Comparison of ENCODE assay signal across 16 cellular contexts in the genomic region with DNA sequence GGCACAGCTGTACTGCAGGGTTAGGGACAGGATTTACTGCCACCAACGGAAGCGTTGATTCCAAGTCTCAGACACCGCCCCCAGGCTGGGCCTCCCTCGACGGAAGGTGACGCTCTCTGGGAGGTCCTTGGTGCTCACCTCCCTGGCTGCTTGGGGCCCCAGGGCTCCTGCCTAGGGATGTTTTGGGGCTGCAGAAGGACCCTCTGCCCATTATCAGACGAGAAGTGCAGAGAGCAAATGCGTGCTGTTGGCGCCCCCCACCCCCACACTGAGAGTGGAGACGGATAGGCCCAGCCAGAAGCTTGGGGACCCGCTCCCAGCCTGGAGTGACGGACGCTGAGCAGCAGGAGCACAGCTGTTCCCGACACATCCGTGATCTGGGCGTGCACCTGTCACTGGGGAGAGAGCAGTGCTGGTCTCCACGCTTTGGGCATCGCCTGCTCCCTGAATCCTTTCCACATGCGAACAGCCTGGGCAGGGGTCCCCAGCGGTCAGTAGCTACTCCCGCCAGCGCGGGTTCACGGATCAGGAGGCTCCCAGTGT. TPM values are rescaled to one million over a fixed set of nuclear protein-coding genes. Genes with fewer than 3 reads are reported as not detected.
DNase-seq lines count a peak whose midpoint lies in the region; ATAC-seq and TF ChIP-seq lines count a peak whose summit lies in the region.
"Had no signal": no experiment of that assay in that cellular context is flagged by ENCODE, and none has a peak within 500 bp of the region (broad histone marks: within the 10 kb centered on the region; RNA-seq: fewer than 3 reads in every experiment).

No MANE protein-coding gene starts in this region.

- H3K27me3 Mint-ChIP-seq in endodermal cell (ENCODE audit: insufficient read depth), result peaks cover 32% of the 10 kb centered on the region
- H3K27me3 Mint-ChIP-seq in chondrocyte (ENCODE audit: low read depth), result peaks cover 11% of the 10 kb centered on the region
- peaks cover 0 to 18% of the 10 kb centered on the region in 2 donors for H3K27me3 Mint-ChIP-seq in natural killer cell (ENCODE audit: low read depth in 2 of 2)

- H3K27me3 ChIP-seq in WERI-Rb-1 (ENCODE audit: insufficient read depth, low read depth, severe bottlenecking) (no peaks in the 10 kb centered on the region), endodermal cell (ENCODE audit: control insufficient read depth, insufficient read depth, low read length, poor library complexity, severe bottlenecking) (peaks cover 34% of the 10 kb centered on the region), spleen (replicated peaks in 1 of 7) (peaks cover 0 to 45% (median 18%) of the 10 kb centered on the region in 7 donors)

- H3K9me3 Mint-ChIP-seq in endodermal cell (peaks cover 2% of the 10 kb centered on the region), chondrocyte (ENCODE audit: low read depth) (peaks cover 2% of the 10 kb centered on the region), natural killer cell (no peaks in the 10 kb centered on the region)

- no peak for TF ChIP-seq POLR2A in spleen (IDR thresholded peaks at IDR 0.05)

- no peaks in the 10 kb centered on the region for H3K36me3 Mint-ChIP-seq in endodermal cell (ENCODE audit: low read depth)
- H3K36me3 Mint-ChIP-seq in chondrocyte (ENCODE audit: low read depth), result no peaks in the 10 kb centered on the region
- no peaks in the 10 kb centered on the region for H3K36me3 Mint-ChIP-seq in natural killer cell

- no peak overlapping the region for H3K9ac ChIP-seq in endodermal cell (ENCODE audit: extremely low read depth, low read length, poor library complexity, severe bottlenecking)
- H3K9ac ChIP-seq: SK-N-SH had no signal

- no peaks in the 10 kb centered on the region for H3K4me1 ChIP-seq in endodermal cell (ENCODE audit: control insufficient read depth, insufficient read depth, low read length)
- H3K4me1 ChIP-seq in spleen, result peaks cover 9 to 74% (median 46%) of the 10 kb centered on the region in 6 donors

- intact Hi-C loops in spleen (cut with DNase I; ENCODE audit: low total_unique reads) (loop anchor here (10.0 kb wide), 1 partner anchor 162 kb away; no protein-coding TSS in a partner anchor), natural killer cell (cut with micrococcal nuclease) (no loop called here)

- H3K27ac Mint-ChIP-seq in endodermal cell, result no peak overlapping the region
- no peak overlapping the region for H3K27ac Mint-ChIP-seq in chondrocyte (ENCODE audit: unreplicated experiment)
- H3K27ac Mint-ChIP-seq in natural killer cell, result no peak overlapping the region

- H3K4me3 ChIP-seq in WERI-Rb-1 (ENCODE audit: low read depth, low read length), result no peak overlapping the region; the same call in 1 of the 2 replicates
- no peak overlapping the region for H3K4me3 ChIP-seq in endodermal cell (ENCODE audit: low read length)
- H3K4me3 ChIP-seq in spleen, result no peak overlapping the region
- H3K4me3 ChIP-seq: esophagus squamous epithelium had no signal

- TF ChIP-seq CTCF in WERI-Rb-1 (IDR thresholded peaks at IDR 0.05; ENCODE audit: low read depth, low read length) (no peak), endodermal cell (conservative IDR thresholded peaks at IDR 0.05) (no peak), spleen (IDR thresholded peaks at IDR 0.05 in 8 of 11, conservative IDR thresholded peaks at IDR 0.05 in 3 of 11) (no peak), chondrocyte (IDR thresholded peaks at IDR 0.05) (no peak), natural killer cell (IDR thresholded peaks at IDR 0.05) (no peak)

- no peaks in the 10 kb centered on the region for H3K4me1 Mint-ChIP-seq in endodermal cell
- H3K4me1 Mint-ChIP-seq in chondrocyte (ENCODE audit: low read depth), result peaks cover 3% of the 10 kb centered on the region
- peaks cover 6% of the 10 kb centered on the region in 2 donors for H3K4me1 Mint-ChIP-seq in natural killer cell

- no peak overlapping the region for H3K4me3 Mint-ChIP-seq in endodermal cell
- no peak overlapping the region for H3K4me3 Mint-ChIP-seq in chondrocyte (ENCODE audit: unreplicated experiment)
- H3K4me3 Mint-ChIP-seq in natural killer cell, result no peak overlapping the region

- peak overlapping the region; percentile 46 for H3K27ac ChIP-seq in WERI-Rb-1
- H3K27ac ChIP-seq in endodermal cell (ENCODE audit: low read depth, low read length), result peak overlapping the region; percentile 36
- H3K27ac ChIP-seq in spleen, result peak overlapping the region in 5 of 8 donors; percentile 44 to 74 (median 60)
- H3K27ac ChIP-seq: HL-60, neutrophil had no signal

- WGBS in endodermal cell (ENCODE audit: insufficient coverage in 1 of 2, insufficient read length in 1 of 2), 2 experiments, result 89 to 91% methylated on average over 16 to 24 of the region's 24 CpGs
- WGBS in spleen, 5 donors, result 52 to 78% (median 65%) methylated on average over 12 to 24 of the region's 24 CpGs

- no peak for ATAC-seq in natural killer cell

- H3K36me3 ChIP-seq in WERI-Rb-1 (no peaks in the 10 kb centered on the region), endodermal cell (ENCODE audit: control insufficient read depth, insufficient read depth, low read length) (no peaks in the 10 kb centered on the region), spleen (no peaks in the 10 kb centered on the region)
- H3K36me3 ChIP-seq: esophagus squamous epithelium, neutrophil had no signal

- peak; percentile 38 to 71 for DNase-seq in NCI-H524 (lab: John Stamatoyannopoulos, UW)
- no peak for DNase-seq in NCI-H524 treated with DMSO at 0.1 percent for 48 hours (lab: John Stamatoyannopoulos, UW)
- peak; percentile 72 for DNase-seq in WERI-Rb-1
- no peak for DNase-seq in endodermal cell
- no peak for DNase-seq in spleen
- no peak for DNase-seq in chondrocyte (ENCODE audit: low spot score)
- no peak for DNase-seq in NCI-H2227 (lab: John Stamatoyannopoulos, UW; ENCODE audit: unreplicated experiment)
- DNase-seq in natural killer cell, result no peak
- DNase-seq: 8988T, dermis blood vessel endothelial cell, esophagus squamous epithelium, Kasumi-1, NCI-H1436 treated with DMSO at 0.1 percent for 48 hours had no signal

- H3K9me3 ChIP-seq in WERI-Rb-1 (ENCODE audit: severe bottlenecking) (no peaks in the 10 kb centered on the region), endodermal cell (ENCODE audit: control insufficient read depth, low read length) (no peaks in the 10 kb centered on the region), spleen (no peaks in the 10 kb centered on the region)
- H3K9me3 ChIP-seq: esophagus squamous epithelium, neutrophil, SK-N-SH had no signal

RNA-seq across cellular contexts. Expression of a gene that starts 5.1 kb away (rescaled TPM):
- 1 to 10 TPM in 1 of 2 donors, under 1 TPM in 1; 0.69 to 5.1 TPM for total RNA-seq in endodermal cell
- 8.9 TPM for polyA plus RNA-seq in endodermal cell (2013, experiment 1 of 2)
- 9.2 TPM for polyA plus RNA-seq in endodermal cell (2013, experiment 2 of 2)
- 1 to 10 TPM in 6 of 7 donors, under 1 TPM in 1; 0.60 to 2.7 (median 1.6) TPM for total RNA-seq in spleen
- polyA plus RNA-seq in spleen, result 1 to 10 TPM; 2.5 to 3.7 (median 2.7) TPM
- total RNA-seq in chondrocyte, result 0.10 to 0.15 TPM (median 0.15 TPM) in 3 replicates
- total RNA-seq in natural killer cell, result not detected
- polyA plus RNA-seq: SK-N-SH had no signal

RNA-seq across cellular contexts. Expression of a gene that starts 5.7 kb away (rescaled TPM):
- 10 to 100 TPM; 13.7 to 15.1 TPM for total RNA-seq in endodermal cell
- 12.7 TPM for polyA plus RNA-seq in endodermal cell (2013, experiment 1 of 2)
- polyA plus RNA-seq in endodermal cell (2013, experiment 2 of 2), result 10.8 TPM
- total RNA-seq in spleen, result 10 to 100 TPM; 22.5 to 57.6 (median 39.9) TPM
- polyA plus RNA-seq in spleen, result 10 to 100 TPM; 10.4 to 22.6 (median 19.8) TPM
- total RNA-seq in chondrocyte, result 21.6 to 25.6 TPM (median 21.7 TPM) in 3 replicates
- 10 to 100 TPM; 28.2 to 42.2 (median 41.2) TPM for total RNA-seq in natural killer cell

Comparison
In these comparisons a context has a peak if more than half of its experiments do, and no peak if none do; other contexts are left out.
1. DNase-seq: peak in NCI-H524 (2 of 2) and WERI-Rb-1 (single experiment); none in NCI-H524 treated with DMSO at 0.1 percent for 48 hours (single experiment), endodermal cell (single experiment), spleen (single experiment), chondrocyte (single experiment), NCI-H2227 (single experiment) and natural killer cell (single experiment).
2. Peak in every context shown above with its lines, with median percentiles within 50 percentile points of each other: H3K27ac ChIP-seq.